Comparison of ENCODE assay signal across 15 cellular contexts in genomic region chr5:61115968-61116367, GRCh38.
"Had no signal": no experiment of that assay in that cellular context is flagged by ENCODE, and none has a peak within 500 bp of the region (broad histone marks: within the 10 kb centered on the region; RNA-seq: fewer than 3 reads in every experiment).

No MANE protein-coding gene starts in this region.

- H3K27ac ChIP-seq: dorsolateral prefrontal cortex, gastroesophageal sphincter, heart right ventricle, neutrophil, parathyroid adenoma, thyroid gland had no signal

- H3K36me3 ChIP-seq: heart right ventricle, neutrophil, thyroid gland had no signal

- H3K27me3 ChIP-seq: dorsolateral prefrontal cortex, gastroesophageal sphincter, heart right ventricle, neutrophil, thyroid gland had no signal

- H3K4me3 Mint-ChIP-seq: activated T-helper 17 cell treated with anti-CD3 and anti-CD28 coated beads, Interleukin-2, amount 50 U/mL, for 72 hours; natural killer cell had no signal

- H3K4me3 ChIP-seq: dorsolateral prefrontal cortex, gastroesophageal sphincter, heart right ventricle, thyroid gland had no signal

- H3K4me1 Mint-ChIP-seq: activated T-helper 17 cell treated with anti-CD3 and anti-CD28 coated beads, Interleukin-2, amount 50 U/mL, for 72 hours; natural killer cell had no signal

- H3K27ac Mint-ChIP-seq: activated T-helper 17 cell treated with anti-CD3 and anti-CD28 coated beads, Interleukin-2, amount 50 U/mL, for 72 hours; natural killer cell had no signal

- H3K9me3 ChIP-seq: gastroesophageal sphincter, neutrophil, thyroid gland had no signal

- ATAC-seq: activated CD4-positive, CD25-positive, alpha-beta regulatory T cell treated with anti-CD3 and anti-CD28 coated beads, Interleukin-2, amount 50 U/mL, for 24 hours; activated T-helper 17 cell treated with anti-CD3 and anti-CD28 coated beads, Interleukin-2, amount 50 U/mL, for 72 hours; gastroesophageal sphincter; heart right ventricle; natural killer cell had no signal

- DNase-seq: activated naive CD4-positive, alpha-beta T cell treated with Interleukin-2 at 50 U/mL for 16 hours; activated T-cell treated with anti-CD3 and anti-CD28 coated beads for 4 hours; aorta; dorsolateral prefrontal cortex; heart right ventricle; mesendoderm; natural killer cell; stimulated activated CD4-positive, alpha-beta T cell treated with anti-CD3 and anti-CD28 coated beads, Interleukin-12 subunit alpha, Interleukin-12 subunit beta, amount 100 ng/mL, for 4 hours; stimulated activated CD4-positive, alpha-beta T cell treated with anti-CD3 and anti-CD28 coated beads, Interleukin-2, amount 100 ng/mL, for 24 hours; thyroid gland had no signal

- H2AFZ ChIP-seq: parathyroid adenoma had no signal

- H3K9ac ChIP-seq: parathyroid adenoma had no signal

- H3K4me1 ChIP-seq: gastroesophageal sphincter, heart right ventricle, parathyroid adenoma, thyroid gland had no signal
